Comparison of ENCODE assay signal across 15 cellular contexts in genomic region chr5:25955337-25955736, GRCh38.
"Had no signal": no experiment of that assay in that cellular context is flagged by ENCODE, and none has a peak within 500 bp of the region (broad histone marks: within the 10 kb centered on the region; RNA-seq: fewer than 3 reads in every experiment).

No MANE protein-coding gene starts in this region.

- H3K4me3 ChIP-seq: colonic mucosa, hepatocyte, right atrium auricular region, skin epidermis, thyroid gland had no signal

- ATAC-seq: activated CD8-positive, alpha-beta T cell treated with anti-CD3 and anti-CD28 coated beads, Interleukin-2, amount 10 ng/mL, durations not matched to agents 7 days and 5 days; left ventricle myocardium superior; naive thymus-derived CD8-positive, alpha-beta T cell; WTC11 had no signal

- H3K27ac ChIP-seq: colonic mucosa, epithelial cell of prostate, hepatocyte, right atrium auricular region, skin epidermis, thyroid gland had no signal

- H3K4me2 ChIP-seq: hepatocyte had no signal

- H3K79me2 ChIP-seq: hepatocyte had no signal

- H3K4me1 ChIP-seq: colonic mucosa, right atrium auricular region, thyroid gland had no signal

- H3K9me3 ChIP-seq: colonic mucosa, right atrium auricular region, thyroid gland had no signal

- H2AFZ ChIP-seq: hepatocyte had no signal

- H3K27me3 ChIP-seq: colonic mucosa, hepatocyte, right atrium auricular region, thyroid gland had no signal

- DNase-seq: activated CD4-positive, alpha-beta T cell treated with anti-CD3 and anti-CD28 coated beads for 48 hours; activated CD8-positive, alpha-beta T cell treated with anti-CD3 and anti-CD28 coated beads, Interleukin-2, amount 10 ng/mL, durations not matched to agents 7 days and 5 days; activated naive CD4-positive, alpha-beta T cell treated with Interleukin-2 at 50 U/mL for 16 hours; caudate nucleus; colonic mucosa; effector CD8-positive, alpha-beta T cell; left ventricle myocardium superior; naive thymus-derived CD8-positive, alpha-beta T cell; stimulated activated CD4-positive, alpha-beta T cell treated with anti-CD3 and anti-CD28 coated beads, Interleukin-4, amount 100 ng/mL, for 4 hours; thyroid gland had no signal

- H3K36me3 ChIP-seq: colonic mucosa, right atrium auricular region, thyroid gland had no signal
